In the genomic region with DNA sequence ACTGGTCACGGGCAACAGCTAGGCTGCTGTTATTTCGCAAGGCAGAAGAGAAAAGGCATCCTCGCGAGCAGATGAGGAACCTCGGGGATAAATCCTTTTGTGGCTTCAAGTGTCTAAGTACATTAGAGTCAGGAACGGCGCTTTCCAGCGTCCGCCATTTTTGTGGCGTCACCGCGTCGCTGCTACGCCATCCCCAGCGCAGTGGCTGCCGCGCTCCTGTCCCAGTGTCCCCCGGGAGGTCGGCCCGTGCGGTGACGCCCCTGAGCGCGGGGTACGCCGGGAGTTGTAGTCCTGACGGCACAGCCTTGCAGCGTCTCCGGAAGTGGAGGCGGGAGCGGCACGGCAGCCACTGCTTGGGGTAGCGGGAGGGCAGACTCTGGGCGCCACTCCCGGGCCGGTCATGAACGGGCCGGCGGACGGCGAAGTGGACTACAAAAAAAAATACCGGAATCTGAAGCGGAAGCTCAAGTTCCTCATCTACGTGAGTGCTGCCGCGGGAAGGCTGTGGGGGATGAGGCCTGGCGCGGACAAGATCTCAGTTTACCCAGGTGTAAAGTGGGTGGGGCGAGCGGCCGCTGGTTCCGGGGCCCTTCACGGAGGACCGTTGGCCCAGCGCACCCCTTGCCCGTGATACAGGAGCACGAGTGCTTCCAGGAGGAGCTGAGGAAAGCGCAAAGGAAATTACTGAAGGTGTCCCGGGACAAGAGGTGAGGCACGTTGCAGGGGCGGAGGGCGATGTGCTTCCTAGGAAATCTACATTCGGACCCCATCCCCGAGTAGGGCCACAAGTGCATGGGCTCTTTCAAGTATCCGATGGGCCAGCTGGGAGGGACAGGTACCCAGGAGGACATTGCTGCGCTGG, we compare ENCODE assay signal across 8 cellular contexts. TPM values are rescaled to one million over a fixed set of nuclear protein-coding genes. Genes with fewer than 3 reads are reported as not detected.
DNase-seq lines count a peak whose midpoint lies in the region; ATAC-seq, FAIRE-seq and TF ChIP-seq lines count a peak whose summit lies in the region.

A gene with protein sequence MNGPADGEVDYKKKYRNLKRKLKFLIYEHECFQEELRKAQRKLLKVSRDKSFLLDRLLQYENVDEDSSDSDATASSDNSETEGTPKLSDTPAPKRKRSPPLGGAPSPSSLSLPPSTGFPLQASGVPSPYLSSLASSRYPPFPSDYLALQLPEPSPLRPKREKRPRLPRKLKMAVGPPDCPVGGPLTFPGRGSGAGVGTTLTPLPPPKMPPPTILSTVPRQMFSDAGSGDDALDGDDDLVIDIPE (plus strand): TSS at position 331 of the 862 bp plus-strand sequence. CDS start 70 bp downstream, at position 401.

- H3K4me3 ChIP-seq in body of pancreas: peak within 1 kb of the TSS; percentile 76 to 79
- H3K4me3 ChIP-seq in gastrocnemius medialis: peak within 1 kb of the TSS; percentile 79 to 100 (median 90)

- H3K27me3 ChIP-seq in body of pancreas (no peaks in the 10 kb centered on the region), gastrocnemius medialis (no peaks in the 10 kb centered on the region)

- peaks cover 26% of the 10 kb centered on the region for H3K4me1 ChIP-seq in body of pancreas
- H3K4me1 ChIP-seq in gastrocnemius medialis: peaks cover 17 to 21% of the 10 kb centered on the region in 2 donors

- TF ChIP-seq CTCF in 22Rv1 (IDR thresholded peaks at IDR 0.05): no peak
- TF ChIP-seq CTCF in body of pancreas (IDR thresholded peaks at IDR 0.05): peak in 1 of 7 experiments; percentile 24
- peak in 1 of 5 experiments; percentile 10 for TF ChIP-seq CTCF in gastrocnemius medialis (IDR thresholded peaks at IDR 0.05 in 4 of 5, conservative IDR thresholded peaks at IDR 0.05 in 1 of 5)

- in situ Hi-C loops in gastrocnemius medialis (cut with MboI; ENCODE audit: low sequenced_read_pairs in 4 of 4): no loop called here

- intact Hi-C loops in body of pancreas (cut with DNase I) (no loop called here), gastrocnemius medialis (cut with DNase I; ENCODE audit: low total_unique reads) (loop anchor here (1.0 to 10.0 kb wide), 9 partner anchors 23 to 1076 kb away; a partner anchor contains a TSS)

- FAIRE-seq in TTC549 (lab: Jason Lieb, UNC): peak; percentile 28

- WGBS in body of pancreas, 2 donors: 1% methylated on average over 34 to 66 of the region's 66 CpGs

- H3K27ac ChIP-seq in 22Rv1 (peak within 1 kb of the TSS; percentile 99), body of pancreas (peak within 1 kb of the TSS; percentile 89 to 99 (median 93)), gastrocnemius medialis (peak within 1 kb of the TSS; percentile 95 to 100 (median 99))

- H3K9me3 ChIP-seq in body of pancreas: no peaks in the 10 kb centered on the region
- H3K9me3 ChIP-seq in gastrocnemius medialis: no peaks in the 10 kb centered on the region

- ATAC-seq in GM18517 (IDR thresholded peaks at IDR 0.05; ENCODE audit: unreplicated experiment): peak; percentile 82
- peak; percentile 91 for ATAC-seq in HG03045 (IDR thresholded peaks at IDR 0.05; ENCODE audit: unreplicated experiment)
- ATAC-seq in body of pancreas: peak; percentile 99
- ATAC-seq in gastrocnemius medialis: peak; percentile 91 to 97

- DNase-seq in NCI-H2107 treated with DMSO at 0.1 percent for 48 hours (lab: John Stamatoyannopoulos, UW; ENCODE audit: unreplicated experiment) (peak; percentile 94), body of pancreas (peak; percentile 98), iPS DF 19.7 (ENCODE audit: low read depth, low spot score) (peak; percentile 92), gastrocnemius medialis (peak; percentile 98)

- TF ChIP-seq POLR2A in body of pancreas (IDR thresholded peaks at IDR 0.05): peak in 2 of 3 donors; percentile 52 to 58
- peak; percentile 64 to 71 for TF ChIP-seq POLR2A in gastrocnemius medialis (IDR thresholded peaks at IDR 0.05)

- H3K36me3 ChIP-seq in body of pancreas (replicated peaks in 1 of 2; ENCODE audit: insufficient read depth in 1 of 2, low read depth in 2 of 2) (peaks cover 0 to 2% of the 10 kb centered on the region in 2 donors), gastrocnemius medialis (peaks cover 0 to 52% of the 10 kb centered on the region in 2 donors)

RNA-seq across cellular contexts. Expression of the gene that starts here (rescaled TPM):
- 10 to 100 TPM; 28.3 to 54.5 TPM for total RNA-seq in body of pancreas
- total RNA-seq in gastrocnemius medialis: 10 to 100 TPM; 45.4 to 74.8 (median 55.5) TPM

Comparison
In these comparisons a context has a peak if more than half of its experiments do, and no peak if none do; other contexts are left out.
1. Peak in every context shown above with its lines: DNase-seq, ATAC-seq, H3K4me3 ChIP-seq and H3K27ac ChIP-seq.